8 cellular contexts compared by ENCODE assay signal in genomic region chr7:140541513-140542192, GRCh38.
DNase-seq lines count a peak whose midpoint lies in the region; ATAC-seq and TF ChIP-seq lines count a peak whose summit lies in the region.

No MANE protein-coding gene starts in this region.

- H3K36me3 Mint-ChIP-seq in mesothelial cell of epicardium: peaks cover 10% of the 10 kb centered on the region

- H3K27me3 ChIP-seq in GM23248 (replicated peaks; ENCODE audit: insufficient read depth) (no peaks in the 10 kb centered on the region), ectodermal cell (ENCODE audit: control insufficient read depth, insufficient read depth, low read length, poor library complexity, severe bottlenecking) (no peaks in the 10 kb centered on the region)

- peak overlapping the region; percentile 68 for H2AFZ ChIP-seq in GM23248

- DNase-seq in GM23248 (peak; percentile 94), NCI-H524 treated with DMSO at 0.1 percent for 48 hours (lab: John Stamatoyannopoulos, UW) (peak; percentile 87), mesothelial cell of epicardium (ENCODE audit: low spot score in 2 of 2, unreplicated experiment in 2 of 2) (peak; percentile 47 to 72)
- no peak for DNase-seq in effector CD8-positive, alpha-beta T cell (lab: John Stamatoyannopoulos, UW)
- no peak for DNase-seq in activated CD4-positive, alpha-beta T cell treated with anti-CD3 and anti-CD28 coated beads, Interleukin-2, amount 50 U/mL, for 1 hour
- no peak for DNase-seq in activated CD8-positive, alpha-beta memory T cell treated with anti-CD3 and anti-CD28 coated beads for 24 hours

- no peak for ATAC-seq in HG02852 (IDR thresholded peaks at IDR 0.05; ENCODE audit: unreplicated experiment)

- H3K4me3 ChIP-seq in GM23248 (peak overlapping the region; percentile 56), ectodermal cell (ENCODE audit: insufficient read depth, low read depth, low read length) (peak overlapping the region; percentile 16)

- in situ Hi-C loops in GM23248 (cut with MboI): no loop called here

- peak overlapping the region; percentile 52 for H3K4me3 Mint-ChIP-seq in mesothelial cell of epicardium

- peaks cover 21% of the 10 kb centered on the region for H3F3A ChIP-seq in GM23248 (ENCODE audit: insufficient read depth)

- no peaks in the 10 kb centered on the region for H3K9me3 Mint-ChIP-seq in mesothelial cell of epicardium

- H3K4me2 ChIP-seq in GM23248 (ENCODE audit: unreplicated experiment): peak overlapping the region; percentile 77

- H3K36me3 ChIP-seq in GM23248 (ENCODE audit: low read depth) (no peaks in the 10 kb centered on the region), ectodermal cell (ENCODE audit: control insufficient read depth, insufficient read depth, low read length) (peaks cover 6% of the 10 kb centered on the region)

- H3K9ac ChIP-seq in GM23248: peak overlapping the region; percentile 71

- peaks cover 46% of the 10 kb centered on the region for H3K4me1 Mint-ChIP-seq in mesothelial cell of epicardium

- no peaks in the 10 kb centered on the region for H3K9me2 ChIP-seq in GM23248 (ENCODE audit: insufficient read depth)

- H3K27ac ChIP-seq in GM23248: peak overlapping the region; percentile 86
- H3K27ac ChIP-seq in ectodermal cell (ENCODE audit: insufficient read depth, low read depth, low read length, poor library complexity, severe bottlenecking): peak overlapping the region; percentile 93

- no peaks in the 10 kb centered on the region for H3K27me3 Mint-ChIP-seq in mesothelial cell of epicardium (ENCODE audit: low read depth)

- no peaks in the 10 kb centered on the region for H3K79me2 ChIP-seq in GM23248 (ENCODE audit: insufficient read depth)

- no peaks in the 10 kb centered on the region for H3K9me3 ChIP-seq in GM23248 (ENCODE audit: low read depth)
- H3K9me3 ChIP-seq in ectodermal cell (ENCODE audit: control insufficient read depth, low read length): no peaks in the 10 kb centered on the region

- peak overlapping the region; percentile 97 for H3K27ac Mint-ChIP-seq in mesothelial cell of epicardium

- no peaks in the 10 kb centered on the region for H4K20me1 ChIP-seq in GM23248 (ENCODE audit: insufficient read depth)

- H3K4me1 ChIP-seq in GM23248 (ENCODE audit: insufficient read depth): peaks cover 21% of the 10 kb centered on the region
- H3K4me1 ChIP-seq in ectodermal cell (ENCODE audit: control insufficient read depth, insufficient read depth, low read length): peaks cover 38% of the 10 kb centered on the region

- TF ChIP-seq CTCF in mesothelial cell of epicardium (IDR thresholded peaks at IDR 0.05; ENCODE audit: unreplicated experiment): no peak

- whole genome bisulfite sequencing in GM23248 (ENCODE audit: low coverage in 1 of 2, low lambda C conversion rate in 2 of 2, missing lambda C conversion rate in 2 of 2), 2 experiments: 5 to 6% methylated on average over 17 of the region's 17 CpGs
- WGBS in ectodermal cell, 2 experiments: 6 to 10% methylated on average over 17 of the region's 17 CpGs

Comparison
In these comparisons a context has a peak if more than half of its experiments do, and no peak if none do; other contexts are left out.
1. DNase-seq: peak in GM23248 (single experiment), NCI-H524 treated with DMSO at 0.1 percent for 48 hours (single experiment) and mesothelial cell of epicardium (2 of 2); none in effector CD8-positive, alpha-beta T cell (single experiment), activated CD4-positive, alpha-beta T cell treated with anti-CD3 and anti-CD28 coated beads, Interleukin-2, amount 50 U/mL, for 1 hour (single experiment) and activated CD8-positive, alpha-beta memory T cell treated with anti-CD3 and anti-CD28 coated beads for 24 hours (single experiment).